ENCODE assay signal across 17 cellular contexts in genomic region chr17:80843741-80844156, GRCh38.
DNase-seq lines count a peak whose midpoint lies in the region; ATAC-seq and TF ChIP-seq lines count a peak whose summit lies in the region.
"Had no signal": no experiment of that assay in that cellular context is flagged by ENCODE, and none has a peak within 500 bp of the region (broad histone marks: within the 10 kb centered on the region; RNA-seq: fewer than 3 reads in every experiment).

No MANE protein-coding gene starts in this region.

- H3K27me3 Mint-ChIP-seq in activated CD8-positive, alpha-beta T cell treated with anti-CD3 and anti-CD28 coated beads, Interleukin-2, amount 10 ng/mL, durations not matched to agents 7 days and 5 days (ENCODE audit: low read depth), result no peaks in the 10 kb centered on the region
- H3K27me3 Mint-ChIP-seq in activated CD8-positive, alpha-beta T cell treated with anti-CD3 and anti-CD28 coated beads for 36 hours, result no peaks in the 10 kb centered on the region
- H3K27me3 Mint-ChIP-seq in T-cell, result no peaks in the 10 kb centered on the region
- no peaks in the 10 kb centered on the region for H3K27me3 Mint-ChIP-seq in Calu3 (ENCODE audit: unreplicated experiment)

- BruUV-seq in Calu3 (replicated peaks; lab: Mats Ljungman, UMichigan), result no TSS peak

- no peak overlapping the region for H3K9ac ChIP-seq in BLaER1 treated with 17β-estradiol and CSF1 and Interleukin-3, amounts not matched to agents 10 nM and 100 nM

- peaks cover 22 to 80% (median 63%) of the 10 kb centered on the region in 11 experiments; a peak in 21 of 22 replicates for H4K20me1 ChIP-seq in BLaER1 treated with 17β-estradiol and CSF1 and Interleukin-3, amounts not matched to agents 10 nM and 100 nM

- peaks cover 46% of the 10 kb centered on the region for H3K4me1 Mint-ChIP-seq in activated CD8-positive, alpha-beta T cell treated with anti-CD3 and anti-CD28 coated beads, Interleukin-2, amount 10 ng/mL, durations not matched to agents 7 days and 5 days (ENCODE audit: low read depth)
- peaks cover 32% of the 10 kb centered on the region for H3K4me1 Mint-ChIP-seq in activated CD8-positive, alpha-beta T cell treated with anti-CD3 and anti-CD28 coated beads for 36 hours (ENCODE audit: low read depth)
- peaks cover 35 to 40% (median 36%) of the 10 kb centered on the region in 3 donors for H3K4me1 Mint-ChIP-seq in T-cell
- no peaks in the 10 kb centered on the region for H3K4me1 Mint-ChIP-seq in Calu3 (ENCODE audit: low read depth, unreplicated experiment)

- no peak for DNase-seq in activated CD8-positive, alpha-beta T cell treated with anti-CD3 and anti-CD28 coated beads, Interleukin-2, amount 10 ng/mL, durations not matched to agents 7 days and 5 days
- DNase-seq in activated CD8-positive, alpha-beta T cell treated with anti-CD3 and anti-CD28 coated beads for 36 hours, result no peak
- DNase-seq in T-cell (no peak), psoas muscle (peak in 1 of 2 donors; percentile 59), DMS114 treated with DMSO at 0.1 percent for 48 hours (lab: John Stamatoyannopoulos, UW; ENCODE audit: unreplicated experiment) (no peak), Calu3 (no peak), NCI-H187 treated with DMSO at 0.1 percent for 48 hours (lab: John Stamatoyannopoulos, UW) (no peak)
- DNase-seq: Caco-2, MV-4-11, NCI-H1417 treated with DMSO at 0.1 percent for 48 hours, NCI-H2081, NCI-H524, OCI-M1 had no signal

- peak overlapping the region; percentile 53 for H3K27ac Mint-ChIP-seq in activated CD8-positive, alpha-beta T cell treated with anti-CD3 and anti-CD28 coated beads, Interleukin-2, amount 10 ng/mL, durations not matched to agents 7 days and 5 days
- H3K27ac Mint-ChIP-seq in activated CD8-positive, alpha-beta T cell treated with anti-CD3 and anti-CD28 coated beads for 36 hours, result no peak overlapping the region
- peak overlapping the region; percentile 6 to 71 for H3K27ac Mint-ChIP-seq in T-cell
- H3K27ac Mint-ChIP-seq in Calu3 (ENCODE audit: unreplicated experiment), result no peak overlapping the region

- peaks cover 5 to 49% (median 21%) of the 10 kb centered on the region in 11 experiments; a peak in 21 of 22 replicates for H3K27me3 ChIP-seq in BLaER1 treated with 17β-estradiol and CSF1 and Interleukin-3, amounts not matched to agents 10 nM and 100 nM
- no peaks in the 10 kb centered on the region for H3K27me3 ChIP-seq in psoas muscle (ENCODE audit: insufficient read depth in 3 of 3, low read length in 2 of 3)

- H3K36me3 Mint-ChIP-seq in activated CD8-positive, alpha-beta T cell treated with anti-CD3 and anti-CD28 coated beads, Interleukin-2, amount 10 ng/mL, durations not matched to agents 7 days and 5 days (ENCODE audit: low read depth), result peaks cover 41% of the 10 kb centered on the region
- peaks cover 35% of the 10 kb centered on the region for H3K36me3 Mint-ChIP-seq in activated CD8-positive, alpha-beta T cell treated with anti-CD3 and anti-CD28 coated beads for 36 hours (ENCODE audit: low read depth)
- peaks cover 17% of the 10 kb centered on the region for H3K36me3 Mint-ChIP-seq in T-cell
- peaks cover 9% of the 10 kb centered on the region for H3K36me3 Mint-ChIP-seq in Calu3 (ENCODE audit: insufficient read depth, unreplicated experiment)

- 38 to 56% (median 46%) methylated on average over 13 of the region's 13 CpGs for WGBS in psoas muscle, 3 donors

- no peak overlapping the region for H3K4me3 ChIP-seq in BLaER1 treated with 17β-estradiol and CSF1 and Interleukin-3, amounts not matched to agents 10 nM and 100 nM
- no peak overlapping the region for H3K4me3 ChIP-seq in psoas muscle
- H3K4me3 ChIP-seq: GM12878 had no signal

- peaks cover 0 to 5% (median 0%) of the 10 kb centered on the region in 11 experiments; a peak in 3 of 22 replicates for H3K9me3 ChIP-seq in BLaER1 treated with 17β-estradiol and CSF1 and Interleukin-3, amounts not matched to agents 10 nM and 100 nM (replicated peaks in 1 of 11)
- no peaks in the 10 kb centered on the region for H3K9me3 ChIP-seq in psoas muscle
- H3K9me3 ChIP-seq: Caco-2 had no signal

- no peak overlapping the region for H3K4me3 Mint-ChIP-seq in activated CD8-positive, alpha-beta T cell treated with anti-CD3 and anti-CD28 coated beads, Interleukin-2, amount 10 ng/mL, durations not matched to agents 7 days and 5 days
- H3K4me3 Mint-ChIP-seq in activated CD8-positive, alpha-beta T cell treated with anti-CD3 and anti-CD28 coated beads for 36 hours, result no peak overlapping the region
- H3K4me3 Mint-ChIP-seq in T-cell, result no peak overlapping the region
- no peak overlapping the region for H3K4me3 Mint-ChIP-seq in Calu3 (ENCODE audit: low read depth, unreplicated experiment)
- H3K4me3 Mint-ChIP-seq: CD14-positive monocyte had no signal

- intact Hi-C loops in activated CD8-positive, alpha-beta T cell treated with anti-CD3 and anti-CD28 coated beads for 36 hours (cut with micrococcal nuclease), result no loop called here
- intact Hi-C loops in psoas muscle (cut with DNase I), result no loop called here
- intact Hi-C loops in Calu3 (cut with micrococcal nuclease; ENCODE audit: unreplicated experiment), result no loop called here

- peaks cover 40 to 67% (median 62%) of the 10 kb centered on the region in 10 experiments for H3K4me1 ChIP-seq in BLaER1 treated with 17β-estradiol and CSF1 and Interleukin-3, amounts not matched to agents 10 nM and 100 nM
- H3K4me1 ChIP-seq in psoas muscle, result peaks cover 23% of the 10 kb centered on the region
- H3K4me1 ChIP-seq: Caco-2 had no signal

- peaks cover 0 to 40% (median 25%) of the 10 kb centered on the region in 11 experiments; a peak in 18 of 22 replicates for H3K36me3 ChIP-seq in BLaER1 treated with 17β-estradiol and CSF1 and Interleukin-3, amounts not matched to agents 10 nM and 100 nM
- peaks cover 0 to 12% of the 10 kb centered on the region in 2 donors for H3K36me3 ChIP-seq in psoas muscle (ENCODE audit: insufficient read depth in 1 of 2, low read depth in 1 of 2)

- CTCF ChIA-PET in activated CD8-positive, alpha-beta T cell treated with anti-CD3 and anti-CD28 coated beads, Interleukin-2, amount 10 ng/mL, durations not matched to agents 7 days and 5 days (lab: Charles Lee), result interaction anchor here (1.1 kb wide), 1 partner anchor 11 kb away, joined by 6 read pairs; no protein-coding TSS in a partner anchor
- CTCF ChIA-PET in activated CD8-positive, alpha-beta T cell treated with anti-CD3 and anti-CD28 coated beads for 36 hours (lab: Charles Lee), result no interaction called here
- CTCF ChIA-PET in T-cell (lab: Charles Lee), result no interaction called here
- CTCF ChIA-PET in Calu3 (lab: Charles Lee), result interaction anchor here (1.2 kb wide), 1 partner anchor 13 kb away, joined by 3 read pairs; no protein-coding TSS in a partner anchor

- H3K4me2 ChIP-seq in BLaER1 treated with 17β-estradiol and CSF1 and Interleukin-3, amounts not matched to agents 10 nM and 100 nM, result peak overlapping the region in 8 of 11 experiments; percentile 96 to 100 (median 98); a peak in 16 of 22 replicates

- POLR2A ChIA-PET in activated CD8-positive, alpha-beta T cell treated with anti-CD3 and anti-CD28 coated beads, Interleukin-2, amount 10 ng/mL, durations not matched to agents 7 days and 5 days (lab: Charles Lee), result no interaction called here
- POLR2A ChIA-PET in activated CD8-positive, alpha-beta T cell treated with anti-CD3 and anti-CD28 coated beads for 36 hours (lab: Charles Lee), result interaction anchor here (1.1 kb wide), 1 partner anchor 48 kb away, joined by 3 read pairs; no protein-coding TSS in a partner anchor
- POLR2A ChIA-PET in T-cell (lab: Charles Lee), result no interaction called here

- H3K27ac ChIP-seq in BLaER1 treated with 17β-estradiol and CSF1 and Interleukin-3, amounts not matched to agents 10 nM and 100 nM, result no peak overlapping the region
- H3K27ac ChIP-seq in psoas muscle, result peak overlapping the region; percentile 50

- ATAC-seq in activated CD8-positive, alpha-beta T cell treated with anti-CD3 and anti-CD28 coated beads, Interleukin-2, amount 10 ng/mL, durations not matched to agents 7 days and 5 days, result no peak
- ATAC-seq in activated CD8-positive, alpha-beta T cell treated with anti-CD3 and anti-CD28 coated beads for 36 hours, result no peak
- no peak for ATAC-seq in T-cell (replicated peaks in 1 of 4)
- peak in 2 of 4 donors; percentile 34 to 53 for ATAC-seq in psoas muscle
- ATAC-seq: GM12878, HCT116 had no signal

- TF ChIP-seq CTCF in activated CD8-positive, alpha-beta T cell treated with anti-CD3 and anti-CD28 coated beads for 36 hours (IDR thresholded peaks at IDR 0.05), result no peak
- no peak for TF ChIP-seq CTCF in psoas muscle (IDR thresholded peaks at IDR 0.05)
- TF ChIP-seq CTCF in Calu3 (IDR thresholded peaks at IDR 0.05; ENCODE audit: unreplicated experiment), result no peak

- no peaks in the 10 kb centered on the region for H3K9me3 Mint-ChIP-seq in activated CD8-positive, alpha-beta T cell treated with anti-CD3 and anti-CD28 coated beads, Interleukin-2, amount 10 ng/mL, durations not matched to agents 7 days and 5 days (ENCODE audit: insufficient read depth)
- peaks cover 7% of the 10 kb centered on the region for H3K9me3 Mint-ChIP-seq in activated CD8-positive, alpha-beta T cell treated with anti-CD3 and anti-CD28 coated beads for 36 hours
- no peaks in the 10 kb centered on the region for H3K9me3 Mint-ChIP-seq in T-cell
- H3K9me3 Mint-ChIP-seq in Calu3 (ENCODE audit: low read depth, unreplicated experiment), result no peaks in the 10 kb centered on the region

Comparison
In these comparisons a context has a peak if more than half of its experiments do, and no peak if none do; other contexts are left out.
1. H3K27ac Mint-ChIP-seq: peak in activated CD8-positive, alpha-beta T cell treated with anti-CD3 and anti-CD28 coated beads, Interleukin-2, amount 10 ng/mL, durations not matched to agents 7 days and 5 days (single experiment) and T-cell (2 of 2); none in activated CD8-positive, alpha-beta T cell treated with anti-CD3 and anti-CD28 coated beads for 36 hours (single experiment) and Calu3 (single experiment).
2. CTCF ChIA-PET loops: an anchor here in activated CD8-positive, alpha-beta T cell treated with anti-CD3 and anti-CD28 coated beads, Interleukin-2, amount 10 ng/mL, durations not matched to agents 7 days and 5 days (1.1 kb wide) and Calu3 (1.2 kb wide); none called in activated CD8-positive, alpha-beta T cell treated with anti-CD3 and anti-CD28 coated beads for 36 hours and T-cell.